2 cellular contexts compared by ENCODE assay signal in the genomic region with DNA sequence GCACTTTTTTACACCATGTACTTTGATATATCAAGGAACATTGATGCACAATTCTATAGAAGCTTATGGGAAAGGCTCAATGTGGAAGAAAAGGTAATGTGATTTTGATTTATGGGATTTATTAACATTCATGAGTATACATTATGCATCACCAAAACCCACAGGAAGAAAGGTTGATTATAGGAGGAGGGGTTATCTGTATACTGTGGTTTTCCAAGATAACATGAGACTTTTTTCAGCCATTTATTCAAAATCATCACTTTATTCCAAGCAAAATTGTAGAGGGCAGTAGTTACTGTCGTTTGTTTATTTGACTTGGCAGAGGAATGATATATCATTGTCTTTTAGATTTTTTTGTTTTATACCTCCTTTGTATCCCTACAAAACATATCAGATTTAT.
TF ChIP-seq lines count a peak whose summit lies in the region.

No MANE protein-coding gene starts in this region.

TF ChIP-seq in endothelial cell of umbilical vein, 7 proteins besides CTCF, POLR2A, EP300 and RAD21:
- peak; percentile 20 for TF ChIP-seq GATA2 (IDR thresholded peaks at IDR 0.05; ENCODE audit: insufficient read depth, insufficient read length, low read depth, low read length)
- no peak for TF ChIP-seq EZH2 (IDR thresholded peaks at IDR 0.05; ENCODE audit: borderline replicate concordance, low read depth, low read length, severe bottlenecking)
- no peak for TF ChIP-seq POLR2AphosphoS5 (IDR thresholded peaks at IDR 0.05; ENCODE audit: insufficient read depth, low read depth, low read length)

TF ChIP-seq in HepG2, 621 proteins besides CTCF, POLR2A, EP300 and RAD21:
- TF ChIP-seq ZNF224 (CRISPR knock-in tag; IDR thresholded peaks at IDR 0.05) = no peak
- no peak for TF ChIP-seq ZNF883 (CRISPR knock-in tag; IDR thresholded peaks at IDR 0.05; ENCODE audit: not compliant biosample characterization)
- no peak for TF ChIP-seq ETV5 (CRISPR knock-in tag; IDR thresholded peaks at IDR 0.05; ENCODE audit: borderline replicate concordance)
- TF ChIP-seq, protein P1, sequence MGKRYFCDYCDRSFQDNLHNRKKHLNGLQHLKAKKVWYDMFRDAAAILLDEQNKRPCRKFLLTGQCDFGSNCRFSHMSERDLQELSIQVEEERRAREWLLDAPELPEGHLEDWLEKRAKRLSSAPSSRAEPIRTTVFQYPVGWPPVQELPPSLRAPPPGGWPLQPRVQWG (CRISPR knock-in tag; IDR thresholded peaks at IDR 0.05; ENCODE audit: borderline replicate concordance, low read depth) = no peak
- TF ChIP-seq, protein P2, sequence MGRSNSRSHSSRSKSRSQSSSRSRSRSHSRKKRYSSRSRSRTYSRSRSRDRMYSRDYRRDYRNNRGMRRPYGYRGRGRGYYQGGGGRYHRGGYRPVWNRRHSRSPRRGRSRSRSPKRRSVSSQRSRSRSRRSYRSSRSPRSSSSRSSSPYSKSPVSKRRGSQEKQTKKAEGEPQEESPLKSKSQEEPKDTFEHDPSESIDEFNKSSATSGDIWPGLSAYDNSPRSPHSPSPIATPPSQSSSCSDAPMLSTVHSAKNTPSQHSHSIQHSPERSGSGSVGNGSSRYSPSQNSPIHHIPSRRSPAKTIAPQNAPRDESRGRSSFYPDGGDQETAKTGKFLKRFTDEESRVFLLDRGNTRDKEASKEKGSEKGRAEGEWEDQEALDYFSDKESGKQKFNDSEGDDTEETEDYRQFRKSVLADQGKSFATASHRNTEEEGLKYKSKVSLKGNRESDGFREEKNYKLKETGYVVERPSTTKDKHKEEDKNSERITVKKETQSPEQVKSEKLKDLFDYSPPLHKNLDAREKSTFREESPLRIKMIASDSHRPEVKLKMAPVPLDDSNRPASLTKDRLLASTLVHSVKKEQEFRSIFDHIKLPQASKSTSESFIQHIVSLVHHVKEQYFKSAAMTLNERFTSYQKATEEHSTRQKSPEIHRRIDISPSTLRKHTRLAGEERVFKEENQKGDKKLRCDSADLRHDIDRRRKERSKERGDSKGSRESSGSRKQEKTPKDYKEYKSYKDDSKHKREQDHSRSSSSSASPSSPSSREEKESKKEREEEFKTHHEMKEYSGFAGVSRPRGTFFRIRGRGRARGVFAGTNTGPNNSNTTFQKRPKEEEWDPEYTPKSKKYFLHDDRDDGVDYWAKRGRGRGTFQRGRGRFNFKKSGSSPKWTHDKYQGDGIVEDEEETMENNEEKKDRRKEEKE (IDR thresholded peaks at IDR 0.05) = no peak
- TF ChIP-seq CBX1 (IDR thresholded peaks at IDR 0.05; ENCODE audit: low read depth) = no peak
- TF ChIP-seq SIX1 (CRISPR knock-in tag; IDR thresholded peaks at IDR 0.05; ENCODE audit: borderline replicate concordance) = no peak
- TF ChIP-seq ZSCAN25 (CRISPR knock-in tag; IDR thresholded peaks at IDR 0.05) = no peak
- TF ChIP-seq DR1 (CRISPR knock-in tag; IDR thresholded peaks at IDR 0.05) = no peak
